1 cellular context compared by ENCODE assay signal in the genomic region with DNA sequence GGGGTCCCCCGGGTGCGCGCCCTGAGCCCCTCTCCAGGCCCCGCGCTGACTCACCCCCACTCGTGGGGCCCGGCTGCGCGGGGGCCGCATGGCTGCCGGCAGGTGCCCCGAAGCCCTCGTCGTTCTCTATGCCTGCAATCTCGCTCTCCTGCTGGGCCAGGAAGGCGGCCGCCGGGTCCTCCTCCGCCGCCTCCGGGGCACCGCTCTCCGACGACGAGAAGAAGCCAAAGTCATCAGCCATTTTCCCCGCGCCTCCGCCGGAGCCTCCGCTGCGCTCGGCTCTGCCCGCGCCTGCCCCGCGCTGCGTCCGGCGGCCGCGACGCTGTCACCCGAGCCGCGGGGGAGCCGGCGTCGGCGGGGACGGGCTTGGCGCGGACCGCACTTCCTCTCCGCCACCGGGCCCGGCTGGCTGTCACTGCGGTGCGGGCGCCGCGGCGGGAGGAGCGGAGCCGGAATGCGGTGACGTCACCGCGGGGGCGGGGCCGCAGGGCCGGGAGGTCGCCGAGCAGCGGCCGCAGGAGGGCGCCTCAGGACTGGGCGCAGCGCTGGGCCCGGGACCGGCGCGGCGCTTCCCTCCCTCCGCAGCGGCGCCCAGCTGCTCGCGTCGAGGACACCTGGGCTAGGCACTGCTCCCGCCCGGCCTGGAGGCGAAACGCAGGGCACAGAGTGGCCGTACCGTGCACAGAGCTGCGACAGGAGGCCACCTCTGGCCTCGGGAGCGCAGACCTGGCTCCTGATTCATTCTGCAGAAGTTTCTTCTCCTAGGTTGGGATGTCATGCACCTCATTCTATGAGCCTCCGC.
A peak's percentile ranks its signal among the peaks of the same experiment; 100 is the strongest.
TF ChIP-seq lines count a peak whose summit lies in the region.

A gene with protein sequence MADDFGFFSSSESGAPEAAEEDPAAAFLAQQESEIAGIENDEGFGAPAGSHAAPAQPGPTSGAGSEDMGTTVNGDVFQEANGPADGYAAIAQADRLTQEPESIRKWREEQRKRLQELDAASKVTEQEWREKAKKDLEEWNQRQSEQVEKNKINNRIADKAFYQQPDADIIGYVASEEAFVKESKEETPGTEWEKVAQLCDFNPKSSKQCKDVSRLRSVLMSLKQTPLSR (minus strand): TSS at position 417 of the 802 bp plus-strand sequence. CDS start 176 bp downstream, at position 241.

TF ChIP-seq in HepG2, 621 proteins besides CTCF, POLR2A, EP300 and RAD21 (continued from another document and continues in another):
- TF ChIP-seq, protein P1, sequence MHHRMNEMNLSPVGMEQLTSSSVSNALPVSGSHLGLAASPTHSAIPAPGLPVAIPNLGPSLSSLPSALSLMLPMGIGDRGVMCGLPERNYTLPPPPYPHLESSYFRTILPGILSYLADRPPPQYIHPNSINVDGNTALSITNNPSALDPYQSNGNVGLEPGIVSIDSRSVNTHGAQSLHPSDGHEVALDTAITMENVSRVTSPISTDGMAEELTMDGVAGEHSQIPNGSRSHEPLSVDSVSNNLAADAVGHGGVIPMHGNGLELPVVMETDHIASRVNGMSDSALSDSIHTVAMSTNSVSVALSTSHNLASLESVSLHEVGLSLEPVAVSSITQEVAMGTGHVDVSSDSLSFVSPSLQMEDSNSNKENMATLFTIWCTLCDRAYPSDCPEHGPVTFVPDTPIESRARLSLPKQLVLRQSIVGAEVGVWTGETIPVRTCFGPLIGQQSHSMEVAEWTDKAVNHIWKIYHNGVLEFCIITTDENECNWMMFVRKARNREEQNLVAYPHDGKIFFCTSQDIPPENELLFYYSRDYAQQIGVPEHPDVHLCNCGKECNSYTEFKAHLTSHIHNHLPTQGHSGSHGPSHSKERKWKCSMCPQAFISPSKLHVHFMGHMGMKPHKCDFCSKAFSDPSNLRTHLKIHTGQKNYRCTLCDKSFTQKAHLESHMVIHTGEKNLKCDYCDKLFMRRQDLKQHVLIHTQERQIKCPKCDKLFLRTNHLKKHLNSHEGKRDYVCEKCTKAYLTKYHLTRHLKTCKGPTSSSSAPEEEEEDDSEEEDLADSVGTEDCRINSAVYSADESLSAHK (CRISPR knock-in tag; IDR thresholded peaks at IDR 0.05; ENCODE audit: borderline replicate concordance) = no peak
- TF ChIP-seq, protein P2, sequence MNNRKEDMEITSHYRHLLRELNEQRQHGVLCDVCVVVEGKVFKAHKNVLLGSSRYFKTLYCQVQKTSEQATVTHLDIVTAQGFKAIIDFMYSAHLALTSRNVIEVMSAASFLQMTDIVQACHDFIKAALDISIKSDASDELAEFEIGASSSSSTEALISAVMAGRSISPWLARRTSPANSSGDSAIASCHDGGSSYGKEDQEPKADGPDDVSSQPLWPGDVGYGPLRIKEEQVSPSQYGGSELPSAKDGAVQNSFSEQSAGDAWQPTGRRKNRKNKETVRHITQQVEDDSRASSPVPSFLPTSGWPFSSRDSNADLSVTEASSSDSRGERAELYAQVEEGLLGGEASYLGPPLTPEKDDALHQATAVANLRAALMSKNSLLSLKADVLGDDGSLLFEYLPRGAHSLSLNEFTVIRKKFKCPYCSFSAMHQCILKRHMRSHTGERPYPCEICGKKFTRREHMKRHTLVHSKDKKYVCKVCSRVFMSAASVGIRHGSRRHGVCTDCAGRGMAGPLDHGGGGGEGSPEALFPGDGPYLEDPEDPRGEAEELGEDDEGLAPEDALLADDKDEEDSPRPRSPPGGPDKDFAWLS (CRISPR knock-in tag; IDR thresholded peaks at IDR 0.05; ENCODE audit: borderline replicate concordance) = no peak
- TF ChIP-seq, protein P3, sequence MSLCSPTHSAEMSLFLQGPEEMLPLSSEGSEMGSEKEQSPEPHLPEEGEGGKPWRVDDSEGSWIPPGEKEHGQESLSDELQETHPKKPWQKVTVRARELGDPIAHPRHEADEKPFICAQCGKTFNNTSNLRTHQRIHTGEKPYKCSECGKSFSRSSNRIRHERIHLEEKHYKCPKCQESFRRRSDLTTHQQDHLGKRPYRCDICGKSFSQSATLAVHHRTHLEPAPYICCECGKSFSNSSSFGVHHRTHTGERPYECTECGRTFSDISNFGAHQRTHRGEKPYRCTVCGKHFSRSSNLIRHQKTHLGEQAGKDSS (CRISPR knock-in tag; IDR thresholded peaks at IDR 0.05; ENCODE audit: borderline replicate concordance, low read depth) = peak; percentile 63; the same call in 1 of the 2 replicates
- peak; percentile 81; the same call in 1 of the 2 replicates for TF ChIP-seq ZNF446 (CRISPR knock-in tag; IDR thresholded peaks at IDR 0.05)
- no peak for TF ChIP-seq LCORL (IDR thresholded peaks at IDR 0.05)
- TF ChIP-seq LCORL (CRISPR knock-in tag; IDR thresholded peaks at IDR 0.05) = peak; percentile 75
- TF ChIP-seq FOSL1 (CRISPR knock-in tag; IDR thresholded peaks at IDR 0.05; ENCODE audit: borderline replicate concordance) = no peak
- TF ChIP-seq SRY (CRISPR knock-in tag; IDR thresholded peaks at IDR 0.05) = peak; percentile 73; the same call in 1 of the 2 replicates
- TF ChIP-seq CHD2 (IDR thresholded peaks at IDR 0.05; ENCODE audit: low read depth, low read length) = no peak
- 0 out of 2 replicates have a peak, but pooled peaks have one; percentile 25 for TF ChIP-seq SMAD3 (CRISPR knock-in tag; IDR thresholded peaks at IDR 0.05)
- TF ChIP-seq, protein P4, sequence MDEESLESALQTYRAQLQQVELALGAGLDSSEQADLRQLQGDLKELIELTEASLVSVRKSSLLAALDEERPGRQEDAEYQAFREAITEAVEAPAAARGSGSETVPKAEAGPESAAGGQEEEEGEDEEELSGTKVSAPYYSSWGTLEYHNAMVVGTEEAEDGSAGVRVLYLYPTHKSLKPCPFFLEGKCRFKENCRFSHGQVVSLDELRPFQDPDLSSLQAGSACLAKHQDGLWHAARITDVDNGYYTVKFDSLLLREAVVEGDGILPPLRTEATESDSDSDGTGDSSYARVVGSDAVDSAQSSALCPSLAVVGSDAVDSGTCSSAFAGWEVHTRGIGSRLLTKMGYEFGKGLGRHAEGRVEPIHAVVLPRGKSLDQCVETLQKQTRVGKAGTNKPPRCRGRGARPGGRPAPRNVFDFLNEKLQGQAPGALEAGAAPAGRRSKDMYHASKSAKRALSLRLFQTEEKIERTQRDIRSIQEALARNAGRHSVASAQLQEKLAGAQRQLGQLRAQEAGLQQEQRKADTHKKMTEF (CRISPR knock-in tag; IDR thresholded peaks at IDR 0.05) = peak; percentile 76; the same call in 1 of the 2 replicates
- no peak for TF ChIP-seq ATRX (CRISPR knock-in tag; IDR thresholded peaks at IDR 0.05; ENCODE audit: borderline replicate concordance)
- no peak for TF ChIP-seq CHCHD3 (CRISPR knock-in tag; IDR thresholded peaks at IDR 0.05)
- TF ChIP-seq GFI1 (CRISPR knock-in tag; IDR thresholded peaks at IDR 0.05; ENCODE audit: borderline replicate concordance) = peak; percentile 27; the same call in 1 of the 2 replicates
- TF ChIP-seq, protein P5, sequence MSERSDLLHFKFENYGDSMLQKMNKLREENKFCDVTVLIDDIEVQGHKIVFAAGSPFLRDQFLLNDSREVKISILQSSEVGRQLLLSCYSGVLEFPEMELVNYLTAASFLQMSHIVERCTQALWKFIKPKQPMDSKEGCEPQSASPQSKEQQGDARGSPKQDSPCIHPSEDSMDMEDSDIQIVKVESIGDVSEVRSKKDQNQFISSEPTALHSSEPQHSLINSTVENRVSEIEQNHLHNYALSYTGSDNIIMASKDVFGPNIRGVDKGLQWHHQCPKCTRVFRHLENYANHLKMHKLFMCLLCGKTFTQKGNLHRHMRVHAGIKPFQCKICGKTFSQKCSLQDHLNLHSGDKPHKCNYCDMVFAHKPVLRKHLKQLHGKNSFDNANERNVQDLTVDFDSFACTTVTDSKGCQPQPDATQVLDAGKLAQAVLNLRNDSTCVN (CRISPR knock-in tag; IDR thresholded peaks at IDR 0.05; ENCODE audit: borderline replicate concordance) = peak; percentile 54; the same call in 1 of the 2 replicates
- TF ChIP-seq, protein P6, sequence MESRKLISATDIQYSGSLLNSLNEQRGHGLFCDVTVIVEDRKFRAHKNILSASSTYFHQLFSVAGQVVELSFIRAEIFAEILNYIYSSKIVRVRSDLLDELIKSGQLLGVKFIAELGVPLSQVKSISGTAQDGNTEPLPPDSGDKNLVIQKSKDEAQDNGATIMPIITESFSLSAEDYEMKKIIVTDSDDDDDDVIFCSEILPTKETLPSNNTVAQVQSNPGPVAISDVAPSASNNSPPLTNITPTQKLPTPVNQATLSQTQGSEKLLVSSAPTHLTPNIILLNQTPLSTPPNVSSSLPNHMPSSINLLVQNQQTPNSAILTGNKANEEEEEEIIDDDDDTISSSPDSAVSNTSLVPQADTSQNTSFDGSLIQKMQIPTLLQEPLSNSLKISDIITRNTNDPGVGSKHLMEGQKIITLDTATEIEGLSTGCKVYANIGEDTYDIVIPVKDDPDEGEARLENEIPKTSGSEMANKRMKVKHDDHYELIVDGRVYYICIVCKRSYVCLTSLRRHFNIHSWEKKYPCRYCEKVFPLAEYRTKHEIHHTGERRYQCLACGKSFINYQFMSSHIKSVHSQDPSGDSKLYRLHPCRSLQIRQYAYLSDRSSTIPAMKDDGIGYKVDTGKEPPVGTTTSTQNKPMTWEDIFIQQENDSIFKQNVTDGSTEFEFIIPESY (CRISPR knock-in tag; IDR thresholded peaks at IDR 0.05) = peak; percentile 65; the same call in 1 of the 2 replicates
- no peak for TF ChIP-seq ZNF557 (CRISPR knock-in tag; IDR thresholded peaks at IDR 0.05)
- TF ChIP-seq ZNF121 (CRISPR knock-in tag; IDR thresholded peaks at IDR 0.05) = 0 out of 2 replicates have a peak, but pooled peaks have one; percentile 46
- peak; percentile 16; the same call in 1 of the 2 replicates for TF ChIP-seq ZNF160 (CRISPR knock-in tag; IDR thresholded peaks at IDR 0.05)
- no peak for TF ChIP-seq HMG20B (CRISPR knock-in tag; conservative IDR thresholded peaks at IDR 0.05)
- TF ChIP-seq, protein P7, sequence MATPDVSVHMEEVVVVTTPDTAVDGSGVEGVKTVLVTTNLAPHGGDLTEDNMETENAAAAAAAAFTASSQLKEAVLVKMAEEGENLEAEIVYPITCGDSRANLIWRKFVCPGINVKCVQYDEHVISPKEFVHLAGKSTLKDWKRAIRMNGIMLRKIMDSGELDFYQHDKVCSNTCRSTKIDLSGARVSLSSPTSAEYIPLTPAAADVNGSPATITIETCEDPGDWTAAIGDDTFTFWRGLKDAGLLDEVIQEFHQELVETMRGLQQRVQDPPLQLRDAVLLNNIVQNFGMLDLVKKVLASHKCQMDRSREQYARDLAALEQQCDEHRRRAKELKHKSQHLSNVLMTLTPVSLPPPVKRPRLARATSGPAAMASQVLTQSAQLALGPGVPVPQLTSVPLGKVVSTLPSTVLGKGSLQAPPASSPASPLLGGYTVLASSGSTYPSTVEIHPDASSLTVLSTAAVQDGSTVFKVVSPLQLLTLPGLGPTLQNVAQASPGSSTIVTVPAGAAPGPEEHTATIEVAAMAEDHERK (CRISPR knock-in tag; IDR thresholded peaks at IDR 0.05; ENCODE audit: low read depth) = no peak
- no peak for TF ChIP-seq FOXM1 (CRISPR knock-in tag; IDR thresholded peaks at IDR 0.05)
- TF ChIP-seq GATAD2A (CRISPR knock-in tag; IDR thresholded peaks at IDR 0.05) = peak; percentile 36; the same call in 1 of the 2 replicates
- TF ChIP-seq PAX8 (CRISPR knock-in tag; IDR thresholded peaks at IDR 0.05; ENCODE audit: borderline replicate concordance) = peak; percentile 92; the same call in 1 of the 2 replicates
- TF ChIP-seq ZNF768 (CRISPR knock-in tag; IDR thresholded peaks at IDR 0.05) = peak; percentile 91
- no peak for TF ChIP-seq NAIF1 (CRISPR knock-in tag; IDR thresholded peaks at IDR 0.05; ENCODE audit: borderline replicate concordance)
- peak; percentile 66 for TF ChIP-seq RNF2 (conservative IDR thresholded peaks at IDR 0.05; ENCODE audit: low read depth)
- no peak; the same call in 1 of the 2 replicates for TF ChIP-seq ZNF841 (CRISPR knock-in tag; IDR thresholded peaks at IDR 0.05; ENCODE audit: borderline replicate concordance)
- peak; percentile 53; the same call in 1 of the 2 replicates for TF ChIP-seq MYC (CRISPR knock-in tag; IDR thresholded peaks at IDR 0.05; ENCODE audit: borderline replicate concordance)
- TF ChIP-seq, protein P8, sequence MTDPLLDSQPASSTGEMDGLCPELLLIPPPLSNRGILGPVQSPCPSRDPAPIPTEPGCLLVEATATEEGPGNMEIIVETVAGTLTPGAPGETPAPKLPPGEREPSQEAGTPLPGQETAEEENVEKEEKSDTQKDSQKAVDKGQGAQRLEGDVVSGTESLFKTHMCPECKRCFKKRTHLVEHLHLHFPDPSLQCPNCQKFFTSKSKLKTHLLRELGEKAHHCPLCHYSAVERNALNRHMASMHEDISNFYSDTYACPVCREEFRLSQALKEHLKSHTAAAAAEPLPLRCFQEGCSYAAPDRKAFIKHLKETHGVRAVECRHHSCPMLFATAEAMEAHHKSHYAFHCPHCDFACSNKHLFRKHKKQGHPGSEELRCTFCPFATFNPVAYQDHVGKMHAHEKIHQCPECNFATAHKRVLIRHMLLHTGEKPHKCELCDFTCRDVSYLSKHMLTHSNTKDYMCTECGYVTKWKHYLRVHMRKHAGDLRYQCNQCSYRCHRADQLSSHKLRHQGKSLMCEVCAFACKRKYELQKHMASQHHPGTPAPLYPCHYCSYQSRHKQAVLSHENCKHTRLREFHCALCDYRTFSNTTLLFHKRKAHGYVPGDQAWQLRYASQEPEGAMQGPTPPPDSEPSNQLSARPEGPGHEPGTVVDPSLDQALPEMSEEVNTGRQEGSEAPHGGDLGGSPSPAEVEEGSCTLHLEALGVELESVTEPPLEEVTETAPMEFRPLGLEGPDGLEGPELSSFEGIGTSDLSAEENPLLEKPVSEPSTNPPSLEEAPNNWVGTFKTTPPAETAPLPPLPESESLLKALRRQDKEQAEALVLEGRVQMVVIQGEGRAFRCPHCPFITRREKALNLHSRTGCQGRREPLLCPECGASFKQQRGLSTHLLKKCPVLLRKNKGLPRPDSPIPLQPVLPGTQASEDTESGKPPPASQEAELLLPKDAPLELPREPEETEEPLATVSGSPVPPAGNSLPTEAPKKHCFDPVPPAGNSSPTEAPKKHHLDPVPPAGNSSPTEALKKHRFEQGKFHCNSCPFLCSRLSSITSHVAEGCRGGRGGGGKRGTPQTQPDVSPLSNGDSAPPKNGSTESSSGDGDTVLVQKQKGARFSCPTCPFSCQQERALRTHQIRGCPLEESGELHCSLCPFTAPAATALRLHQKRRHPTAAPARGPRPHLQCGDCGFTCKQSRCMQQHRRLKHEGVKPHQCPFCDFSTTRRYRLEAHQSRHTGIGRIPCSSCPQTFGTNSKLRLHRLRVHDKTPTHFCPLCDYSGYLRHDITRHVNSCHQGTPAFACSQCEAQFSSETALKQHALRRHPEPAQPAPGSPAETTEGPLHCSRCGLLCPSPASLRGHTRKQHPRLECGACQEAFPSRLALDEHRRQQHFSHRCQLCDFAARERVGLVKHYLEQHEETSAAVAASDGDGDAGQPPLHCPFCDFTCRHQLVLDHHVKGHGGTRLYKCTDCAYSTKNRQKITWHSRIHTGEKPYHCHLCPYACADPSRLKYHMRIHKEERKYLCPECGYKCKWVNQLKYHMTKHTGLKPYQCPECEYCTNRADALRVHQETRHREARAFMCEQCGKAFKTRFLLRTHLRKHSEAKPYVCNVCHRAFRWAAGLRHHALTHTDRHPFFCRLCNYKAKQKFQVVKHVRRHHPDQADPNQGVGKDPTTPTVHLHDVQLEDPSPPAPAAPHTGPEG (CRISPR knock-in tag; IDR thresholded peaks at IDR 0.05) = 0 out of 2 replicates have a peak, but pooled peaks have one; percentile 55
- no peak for TF ChIP-seq ARID2 (CRISPR knock-in tag; IDR thresholded peaks at IDR 0.05; ENCODE audit: borderline replicate concordance)
- no peak for TF ChIP-seq ZFP1 (CRISPR knock-in tag; IDR thresholded peaks at IDR 0.05)
- peak; percentile 58; the same call in 1 of the 2 replicates for TF ChIP-seq TMF1 (CRISPR knock-in tag; IDR thresholded peaks at IDR 0.05; ENCODE audit: low read depth)
- TF ChIP-seq BHLHE40 (IDR thresholded peaks at IDR 0.05; ENCODE audit: low read length) = peak; percentile 39; the same call in 1 of the 2 replicates
- TF ChIP-seq GPN1 (CRISPR knock-in tag; IDR thresholded peaks at IDR 0.05; ENCODE audit: borderline replicate concordance) = no peak
- TF ChIP-seq BCL6 (CRISPR knock-in tag; IDR thresholded peaks at IDR 0.05) = no peak; the same call in 1 of the 2 replicates
- no peak for TF ChIP-seq ZNF883 (CRISPR knock-in tag; IDR thresholded peaks at IDR 0.05; ENCODE audit: not compliant biosample characterization)
